In the genomic region with DNA sequence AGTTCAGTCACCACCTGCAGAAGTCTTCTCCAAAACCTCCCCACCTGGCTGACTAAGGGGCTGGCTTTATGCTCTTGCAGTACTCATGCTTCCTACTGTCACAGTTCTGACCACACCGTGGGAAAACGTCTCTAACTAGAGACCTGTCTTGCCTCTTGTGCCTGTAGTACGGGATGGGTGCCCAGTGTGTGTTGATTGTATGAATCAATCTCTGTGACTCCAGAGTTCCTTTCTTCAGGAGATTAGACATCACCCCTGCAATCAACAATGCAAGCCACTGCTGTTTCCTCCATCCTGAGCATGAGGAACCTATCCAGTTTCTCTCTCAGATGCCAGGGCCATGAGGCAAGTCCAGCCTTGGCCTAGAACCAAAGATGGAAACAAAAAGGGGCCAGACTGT, we compare ENCODE assay signal across 20 cellular contexts.
"Had no signal": no experiment of that assay in that cellular context is flagged by ENCODE, and none has a peak within 500 bp of the region (broad histone marks: within the 10 kb centered on the region; RNA-seq: fewer than 3 reads in every experiment).

No MANE protein-coding gene starts in this region.

- H3K4me1 Mint-ChIP-seq: activated naive CD4-positive, alpha-beta T cell treated with anti-CD3 and anti-CD28 coated beads, Interleukin-2, amount 50 U/mL, for 24 hours had no signal

- H3K9ac ChIP-seq: parathyroid adenoma had no signal

- H3K4me3 ChIP-seq: gastroesophageal sphincter, heart right ventricle, lung, thyroid gland, uterus had no signal

- H3K4me1 ChIP-seq: parathyroid adenoma, thyroid gland, uterus had no signal

- H3K36me3 ChIP-seq: brain microvascular endothelial cell, heart right ventricle, thyroid gland, uterus had no signal

- H3K4me3 Mint-ChIP-seq: activated CD8-positive, alpha-beta T cell treated with anti-CD3 and anti-CD28 coated beads for 36 hours; activated naive CD4-positive, alpha-beta T cell treated with anti-CD3 and anti-CD28 coated beads, Interleukin-2, amount 50 U/mL, for 24 hours; activated T-cell treated with anti-CD3 and anti-CD28 coated beads, Interleukin-2, amount 50 U/mL, for 4 hours; naive B cell; stimulated activated naive B cell treated with anti-CD40 and anti-IgM and Interleukin-4, amounts not matched to agents 10 μg/mL and 1 μg/mL and 100 μg/mL, for 72 hours; WTC11 had no signal

- H3K36me3 Mint-ChIP-seq: activated naive CD4-positive, alpha-beta T cell treated with anti-CD3 and anti-CD28 coated beads, Interleukin-2, amount 50 U/mL, for 24 hours; naive B cell; WTC11 had no signal

- H3K9me3 Mint-ChIP-seq: activated CD8-positive, alpha-beta T cell treated with anti-CD3 and anti-CD28 coated beads for 36 hours; activated naive CD4-positive, alpha-beta T cell treated with anti-CD3 and anti-CD28 coated beads, Interleukin-2, amount 50 U/mL, for 24 hours; activated T-cell treated with anti-CD3 and anti-CD28 coated beads, Interleukin-2, amount 50 U/mL, for 4 hours; naive B cell; stimulated activated naive B cell treated with anti-CD40 and anti-IgM and Interleukin-4, amounts not matched to agents 10 μg/mL and 1 μg/mL and 100 μg/mL, for 72 hours; WTC11 had no signal

- ATAC-seq: activated CD8-positive, alpha-beta T cell treated with anti-CD3 and anti-CD28 coated beads for 36 hours; activated T-cell treated with anti-CD3 and anti-CD28 coated beads, Interleukin-2, amount 50 U/mL, for 4 hours; gastroesophageal sphincter; heart right ventricle; stimulated activated naive B cell treated with anti-CD40 and anti-IgM and Interleukin-4, amounts not matched to agents 10 μg/mL and 1 μg/mL and 100 μg/mL, for 72 hours; WTC11 had no signal

- H3K9me3 ChIP-seq: gastroesophageal sphincter, heart right ventricle, thyroid gland, uterus had no signal

- H3K27ac Mint-ChIP-seq: activated CD8-positive, alpha-beta T cell treated with anti-CD3 and anti-CD28 coated beads for 36 hours; activated naive CD4-positive, alpha-beta T cell treated with anti-CD3 and anti-CD28 coated beads, Interleukin-2, amount 50 U/mL, for 24 hours; stimulated activated naive B cell treated with anti-CD40 and anti-IgM and Interleukin-4, amounts not matched to agents 10 μg/mL and 1 μg/mL and 100 μg/mL, for 72 hours; WTC11 had no signal

- DNase-seq: activated CD4-positive, alpha-beta T cell treated with anti-CD3 and anti-CD28 coated beads for 4 hours; activated CD8-positive, alpha-beta T cell treated with anti-CD3 and anti-CD28 coated beads for 36 hours; activated effector memory CD4-positive, alpha-beta T cell treated with anti-CD3 and anti-CD28 coated beads, Interleukin-2, amount 50 U/mL, for 16 hours; activated T-cell treated with anti-CD3 and anti-CD28 coated beads, Interleukin-2, amount 50 U/mL, for 4 hours; amniotic stem cell; brain microvascular endothelial cell; cortex of kidney; effector CD4-positive, alpha-beta T cell; heart right ventricle; naive B cell; retina; stimulated activated CD4-positive, alpha-beta T cell treated with anti-CD3 and anti-CD28 coated beads, Interleukin-2, amount 100 ng/mL, for 48 hours; stimulated activated naive B cell treated with anti-CD40 and anti-IgM and Interleukin-4, amounts not matched to agents 10 μg/mL and 1 μg/mL and 100 μg/mL, for 72 hours; thyroid gland; uterus had no signal

- H3K27ac ChIP-seq: brain microvascular endothelial cell, gastroesophageal sphincter, heart right ventricle, parathyroid adenoma, thyroid gland, uterus had no signal

- H3K27me3 ChIP-seq: brain microvascular endothelial cell, gastroesophageal sphincter, thyroid gland, uterus had no signal

- H3K27me3 Mint-ChIP-seq: activated CD8-positive, alpha-beta T cell treated with anti-CD3 and anti-CD28 coated beads for 36 hours; activated naive CD4-positive, alpha-beta T cell treated with anti-CD3 and anti-CD28 coated beads, Interleukin-2, amount 50 U/mL, for 24 hours; naive B cell; stimulated activated naive B cell treated with anti-CD40 and anti-IgM and Interleukin-4, amounts not matched to agents 10 μg/mL and 1 μg/mL and 100 μg/mL, for 72 hours had no signal
